8 cellular contexts compared by ENCODE assay signal in the genomic region with DNA sequence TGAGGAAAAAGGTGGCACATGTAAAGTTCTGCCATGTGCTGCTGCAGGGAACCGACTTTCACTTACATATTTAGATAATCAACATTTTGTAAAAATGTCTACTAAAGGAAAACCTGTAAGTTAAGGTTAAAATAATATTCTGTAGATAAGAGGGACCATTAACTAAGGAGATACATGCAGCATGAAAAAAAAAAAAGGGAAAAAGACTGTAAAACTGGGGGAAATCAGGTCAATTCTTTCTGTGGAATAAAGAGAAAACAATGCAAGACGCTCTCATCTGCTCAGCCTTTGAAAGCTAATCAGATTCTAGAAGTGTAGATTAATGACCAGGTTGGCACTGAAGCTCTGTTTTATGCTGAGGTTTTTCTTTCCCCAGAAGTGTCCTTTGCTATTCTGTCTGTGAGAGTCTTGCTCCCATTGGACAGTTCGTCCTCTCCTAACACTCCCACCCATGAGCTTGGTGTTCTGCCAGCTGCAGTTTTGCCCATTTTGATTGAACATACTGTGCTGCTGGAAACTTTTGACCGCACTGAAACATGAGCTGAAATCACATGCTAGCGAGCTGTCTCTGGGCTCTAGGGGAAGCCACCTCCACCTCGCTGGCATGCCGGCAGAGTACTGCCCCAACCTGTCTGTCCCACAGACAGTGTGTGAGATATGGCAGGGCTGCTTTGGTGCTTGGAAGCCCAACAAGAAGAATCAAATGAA. TPM values are rescaled to one million over a fixed set of nuclear protein-coding genes. Genes with fewer than 3 reads are reported as not detected.
DNase-seq lines count a peak whose midpoint lies in the region; ATAC-seq and TF ChIP-seq lines count a peak whose summit lies in the region.

No MANE protein-coding gene starts in this region.

- no peak for TF ChIP-seq CTCF in ascending aorta (IDR thresholded peaks at IDR 0.05)

- intact Hi-C loops in ascending aorta (cut with DNase I): no loop called here

- H3K4me3 ChIP-seq in ascending aorta (peak overlapping the region in 1 of 2 donors; percentile 17), skin epidermis (no peak overlapping the region)

- peak overlapping the region; percentile 68 to 69 for H3K27ac ChIP-seq in ascending aorta
- H3K27ac ChIP-seq in skin epidermis: peak overlapping the region in 19 of 21 experiments; percentile 5 to 79 (median 68)

- H3K36me3 ChIP-seq in ascending aorta: peaks cover 0 to 7% of the 10 kb centered on the region in 2 donors

- peaks cover 12 to 52% of the 10 kb centered on the region in 2 donors for H3K4me1 Mint-ChIP-seq in immature natural killer cell

- H3K36me3 Mint-ChIP-seq in immature natural killer cell: peaks cover 0 to 17% (median 3%) of the 10 kb centered on the region in 3 donors

- no peak for ATAC-seq in HG03280 (IDR thresholded peaks at IDR 0.05; ENCODE audit: unreplicated experiment)

- H3K27me3 Mint-ChIP-seq in immature natural killer cell (ENCODE audit: low read depth in 3 of 3): peaks cover 0 to 2% (median 2%) of the 10 kb centered on the region in 3 donors

- no peaks in the 10 kb centered on the region for H3K9me3 Mint-ChIP-seq in immature natural killer cell

- DNase-seq in DMS79 treated with DMSO at 0.1 percent for 48 hours (lab: John Stamatoyannopoulos, UW): peak; percentile 15
- DNase-seq in DMS79 (lab: John Stamatoyannopoulos, UW): no peak
- peak; percentile 29 to 91 for DNase-seq in ascending aorta (ENCODE audit: low spot score in 2 of 2)
- no peak for DNase-seq in immature natural killer cell
- no peak for DNase-seq in OCI-M2 (lab: John Stamatoyannopoulos, UW; ENCODE audit: unreplicated experiment)
- no peak for DNase-seq in NCI-H1694 treated with DMSO at 0.1 percent for 48 hours (lab: John Stamatoyannopoulos, UW)

- no peaks in the 10 kb centered on the region for H3K27me3 ChIP-seq in ascending aorta

- no peaks in the 10 kb centered on the region for H3K9me3 ChIP-seq in ascending aorta

- peak overlapping the region in 4 of 6 donors; percentile 24 to 71 (median 31) for H3K27ac Mint-ChIP-seq in immature natural killer cell

- H3K4me1 ChIP-seq in ascending aorta: peaks cover 6 to 19% of the 10 kb centered on the region in 2 donors

- no peak overlapping the region for H3K4me3 Mint-ChIP-seq in immature natural killer cell

RNA-seq across cellular contexts. Expression of a gene that starts 39.7 kb away (rescaled TPM):
- total RNA-seq in ascending aorta: 12.3 TPM
- polyA plus RNA-seq in immature natural killer cell: 10 to 100 TPM in 1 of 3 donors, 1 to 10 TPM in 2; 7.8 to 11.5 (median 9.3) TPM

RNA-seq across cellular contexts. Expression of a gene that starts 41.3 kb away (rescaled TPM):
- not detected for total RNA-seq in ascending aorta
- 1 to 10 TPM in 1 of 3 donors, under 1 TPM in 1, not detected in 1; 0.93 to 1.0 TPM for polyA plus RNA-seq in immature natural killer cell

RNA-seq across cellular contexts. Expression of a gene that starts 41.5 kb away (rescaled TPM):
- 35.9 TPM for total RNA-seq in ascending aorta
- polyA plus RNA-seq in immature natural killer cell: 100 to 1,000 TPM; 153 to 230 (median 206) TPM

Comparison
In these comparisons a context has a peak if more than half of its experiments do, and no peak if none do; other contexts are left out.
1. DNase-seq: peak in DMS79 treated with DMSO at 0.1 percent for 48 hours (single experiment) and ascending aorta (2 of 2); none in DMS79 (single experiment), immature natural killer cell (0 of 3), OCI-M2 (single experiment) and NCI-H1694 treated with DMSO at 0.1 percent for 48 hours (single experiment).